Comparison of ENCODE assay signal across 12 cellular contexts in the genomic region with DNA sequence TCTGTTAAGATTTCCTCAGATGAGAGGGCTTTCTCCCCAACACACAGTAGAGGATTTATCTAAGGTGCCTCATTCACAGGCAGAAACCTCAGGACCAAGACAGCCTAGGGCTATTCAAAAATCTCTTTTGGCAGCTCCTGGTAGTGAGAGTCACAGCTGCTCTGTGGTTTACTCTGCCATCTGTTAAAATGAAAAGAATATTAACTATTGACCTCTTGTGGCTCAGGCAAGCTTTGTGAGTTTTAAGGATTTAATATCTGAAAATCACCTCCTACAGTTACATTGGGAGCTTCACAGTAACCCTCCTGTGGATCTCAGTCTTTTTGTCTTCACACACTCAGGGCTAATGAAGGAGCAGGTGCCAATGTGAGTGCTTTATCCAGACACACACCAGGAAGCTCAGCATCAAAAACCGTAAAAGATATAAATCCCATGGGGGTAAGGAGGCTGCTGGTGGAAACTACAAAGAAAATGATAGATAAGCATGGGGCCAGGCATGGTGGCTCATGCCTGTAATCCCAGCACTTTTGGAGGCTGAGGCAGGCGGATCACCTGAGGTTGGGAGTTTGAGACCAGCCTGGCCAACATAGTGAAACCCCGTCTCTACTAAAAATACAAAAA. TPM values are rescaled to one million over a fixed set of nuclear protein-coding genes. Genes with fewer than 3 reads are reported as not detected.
DNase-seq lines count a peak whose midpoint lies in the region; ATAC-seq and TF ChIP-seq lines count a peak whose summit lies in the region.
"Had no signal": no experiment of that assay in that cellular context is flagged by ENCODE, and none has a peak within 500 bp of the region (broad histone marks: within the 10 kb centered on the region; RNA-seq: fewer than 3 reads in every experiment).

No MANE protein-coding gene starts in this region.

- TF ChIP-seq CTCF in GM12865 (IDR thresholded peaks at IDR 0.05; ENCODE audit: insufficient read depth, low read depth, low read length, missing control alignments) (no peak), hepatocyte (IDR thresholded peaks at IDR 0.05; ENCODE audit: poor library complexity) (no peak), right atrium auricular region (IDR thresholded peaks at IDR 0.05) (no peak)

- no peaks in the 10 kb centered on the region for H3K9me2 ChIP-seq in hepatocyte (replicated peaks; ENCODE audit: insufficient read depth)

- no peak overlapping the region for H3K27ac ChIP-seq in hepatocyte
- H3K27ac ChIP-seq in right atrium auricular region: no peak overlapping the region
- H3K27ac ChIP-seq: tibial artery had no signal

- ATAC-seq in GM21515 (IDR thresholded peaks at IDR 0.05; ENCODE audit: unreplicated experiment) (peak; percentile 96), HG03342 (IDR thresholded peaks at IDR 0.05; ENCODE audit: unreplicated experiment) (peak; percentile 94)
- ATAC-seq: Right ventricle myocardium inferior had no signal

- DNase-seq in GM12865 (ENCODE audit: low read depth): peak; percentile 68
- DNase-seq in NCI-H345 (lab: John Stamatoyannopoulos, UW): peak; percentile 41
- no peak for DNase-seq in Kasumi-1 (lab: John Stamatoyannopoulos, UW)
- DNase-seq in effector CD4-positive, alpha-beta T cell: no peak
- no peak for DNase-seq in hepatocyte (ENCODE audit: low spot score)
- no peak for DNase-seq in right atrium auricular region (ENCODE audit: low spot score)
- DNase-seq: CD4-positive, CD25-positive, alpha-beta regulatory T cell; tibial artery had no signal

- H3K36me3 ChIP-seq in hepatocyte (replicated peaks; ENCODE audit: insufficient read depth, low read depth) (no peaks in the 10 kb centered on the region), right atrium auricular region (no peaks in the 10 kb centered on the region)
- H3K36me3 ChIP-seq: tibial artery had no signal

- H3K9me3 ChIP-seq in hepatocyte (ENCODE audit: low read depth): no peaks in the 10 kb centered on the region
- H3K9me3 ChIP-seq in right atrium auricular region: no peaks in the 10 kb centered on the region
- H3K9me3 ChIP-seq: tibial artery had no signal

- no peaks in the 10 kb centered on the region for H3K79me2 ChIP-seq in hepatocyte

- no peaks in the 10 kb centered on the region for H3K4me1 ChIP-seq in hepatocyte (ENCODE audit: insufficient read depth)
- H3K4me1 ChIP-seq in right atrium auricular region: no peaks in the 10 kb centered on the region
- H3K4me1 ChIP-seq: tibial artery had no signal

- 81% methylated on average over 3 of the region's 3 CpGs for WGBS in hepatocyte (ENCODE audit: low lambda C conversion rate, missing lambda C conversion rate)

- no peak overlapping the region for H3K4me3 ChIP-seq in GM12865 (ENCODE audit: low read depth, low read length)
- no peak overlapping the region for H3K4me3 ChIP-seq in hepatocyte
- no peak overlapping the region for H3K4me3 ChIP-seq in right atrium auricular region
- H3K4me3 ChIP-seq: lung, tibial artery had no signal

- no peaks in the 10 kb centered on the region for H4K20me1 ChIP-seq in hepatocyte (ENCODE audit: insufficient read depth, poor library complexity, severe bottlenecking)

- H3K27me3 ChIP-seq in hepatocyte (no peaks in the 10 kb centered on the region), right atrium auricular region (no peaks in the 10 kb centered on the region)

- no peak overlapping the region for H3K4me2 ChIP-seq in hepatocyte

- no peak overlapping the region for H2AFZ ChIP-seq in hepatocyte

RNA-seq across cellular contexts. Expression of a gene that starts 29.7 kb away (rescaled TPM):
- total RNA-seq in hepatocyte (not detected in 2 replicates), right atrium auricular region (not detected)
- polyA plus RNA-seq in hepatocyte: not detected in 2 replicates
- total RNA-seq: Right ventricle myocardium inferior had no signal

Comparison
In these comparisons a context has a peak if more than half of its experiments do, and no peak if none do; other contexts are left out.
1. DNase-seq: peak in GM12865 (single experiment) and NCI-H345 (single experiment); none in Kasumi-1 (0 of 2), effector CD4-positive, alpha-beta T cell (single experiment), hepatocyte (single experiment) and right atrium auricular region (single experiment).